9 cellular contexts compared by ENCODE assay signal in the genomic region with DNA sequence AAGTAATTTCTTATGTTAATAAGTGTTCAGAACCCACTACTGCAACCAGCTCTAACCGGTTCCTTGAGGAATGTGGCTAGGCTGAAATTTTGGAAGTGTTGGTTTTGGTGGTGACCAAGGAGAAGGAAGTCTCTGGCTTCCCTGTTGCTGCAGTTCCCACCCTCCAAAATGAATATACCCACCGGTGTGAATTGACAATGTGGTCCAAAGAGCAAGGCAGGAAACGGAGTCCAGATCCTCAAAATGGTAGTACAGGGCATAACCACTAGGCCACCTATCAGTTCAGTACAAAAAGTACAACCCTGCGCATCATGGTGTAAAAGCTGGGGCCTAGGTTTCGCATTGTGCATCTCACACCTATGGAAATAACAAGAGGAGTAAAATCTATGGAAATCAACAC. TPM values are rescaled to one million over a fixed set of nuclear protein-coding genes. Genes with fewer than 3 reads are reported as not detected.
DNase-seq lines count a peak whose midpoint lies in the region; ATAC-seq and TF ChIP-seq lines count a peak whose summit lies in the region.
"Had no signal": no experiment of that assay in that cellular context is flagged by ENCODE, and none has a peak within 500 bp of the region (broad histone marks: within the 10 kb centered on the region; RNA-seq: fewer than 3 reads in every experiment).

No MANE protein-coding gene starts in this region.

- DNase-seq in activated T-cell treated with anti-CD3 and anti-CD28 coated beads, Interleukin-2, amount 50 U/mL, for 24 hours: no peak
- DNase-seq in activated T-cell treated with anti-CD3 and anti-CD28 coated beads, Interleukin-2, amount 50 U/mL, for 1 hour: no peak
- DNase-seq in T-helper 2 cell treated with Interferon-gamma antibody and Interleukin-4, amounts not matched to agents 5 μg/mL and 100 μg/mL, for 36 hours (ENCODE audit: low spot score): no peak
- DNase-seq in fibroblast of the aortic adventitia (ENCODE audit: low read depth): no peak
- no peak for DNase-seq in stimulated activated naive CD8-positive, alpha-beta T cell treated with anti-CD3 and anti-CD28 coated beads, Interleukin-15, amount 100 ng/mL, for 72 hours
- DNase-seq in stimulated activated CD4-positive, alpha-beta T cell treated with anti-CD3 and anti-CD28 coated beads, Interleukin-15, amount 100 ng/mL, for 24 hours: no peak
- DNase-seq: NCI-H2029 treated with DMSO at 0.1 percent for 48 hours had no signal

- H3K27me3 Mint-ChIP-seq in activated T-cell treated with anti-CD3 and anti-CD28 coated beads, Interleukin-2, amount 50 U/mL, for 24 hours: no peaks in the 10 kb centered on the region
- no peaks in the 10 kb centered on the region for H3K27me3 Mint-ChIP-seq in T-helper 2 cell treated with Interferon-gamma antibody and Interleukin-4, amounts not matched to agents 5 μg/mL and 100 μg/mL, for 36 hours (ENCODE audit: low read depth)
- no peaks in the 10 kb centered on the region for H3K27me3 Mint-ChIP-seq in stimulated activated naive CD8-positive, alpha-beta T cell treated with anti-CD3 and anti-CD28 coated beads, Interleukin-15, amount 100 ng/mL, for 72 hours

- H3K4me3 Mint-ChIP-seq in activated T-cell treated with anti-CD3 and anti-CD28 coated beads, Interleukin-2, amount 50 U/mL, for 24 hours: peak overlapping the region; percentile 85
- H3K4me3 Mint-ChIP-seq in T-helper 2 cell treated with Interferon-gamma antibody and Interleukin-4, amounts not matched to agents 5 μg/mL and 100 μg/mL, for 36 hours: peak overlapping the region; percentile 93
- H3K4me3 Mint-ChIP-seq in stimulated activated naive CD8-positive, alpha-beta T cell treated with anti-CD3 and anti-CD28 coated beads, Interleukin-15, amount 100 ng/mL, for 72 hours: peak overlapping the region; percentile 85 to 99

- H3K27ac Mint-ChIP-seq in activated T-cell treated with anti-CD3 and anti-CD28 coated beads, Interleukin-2, amount 50 U/mL, for 24 hours: peak overlapping the region; percentile 92
- no peak overlapping the region for H3K27ac Mint-ChIP-seq in T-helper 2 cell treated with Interferon-gamma antibody and Interleukin-4, amounts not matched to agents 5 μg/mL and 100 μg/mL, for 36 hours
- no peak overlapping the region for H3K27ac Mint-ChIP-seq in stimulated activated naive CD8-positive, alpha-beta T cell treated with anti-CD3 and anti-CD28 coated beads, Interleukin-15, amount 100 ng/mL, for 72 hours

- peaks cover 87% of the 10 kb centered on the region for H3K36me3 Mint-ChIP-seq in activated T-cell treated with anti-CD3 and anti-CD28 coated beads, Interleukin-2, amount 50 U/mL, for 24 hours (ENCODE audit: low read depth)
- H3K36me3 Mint-ChIP-seq in T-helper 2 cell treated with Interferon-gamma antibody and Interleukin-4, amounts not matched to agents 5 μg/mL and 100 μg/mL, for 36 hours (ENCODE audit: low read depth): peaks cover 58% of the 10 kb centered on the region

- TF ChIP-seq CTCF in fibroblast of the aortic adventitia (IDR thresholded peaks at IDR 0.05; ENCODE audit: insufficient read depth, low read length): peak; percentile 24

- no peaks in the 10 kb centered on the region for H3K9me3 Mint-ChIP-seq in activated T-cell treated with anti-CD3 and anti-CD28 coated beads, Interleukin-2, amount 50 U/mL, for 24 hours
- no peaks in the 10 kb centered on the region for H3K9me3 Mint-ChIP-seq in T-helper 2 cell treated with Interferon-gamma antibody and Interleukin-4, amounts not matched to agents 5 μg/mL and 100 μg/mL, for 36 hours
- no peaks in the 10 kb centered on the region for H3K9me3 Mint-ChIP-seq in stimulated activated naive CD8-positive, alpha-beta T cell treated with anti-CD3 and anti-CD28 coated beads, Interleukin-15, amount 100 ng/mL, for 72 hours

- H3K4me1 Mint-ChIP-seq in activated T-cell treated with anti-CD3 and anti-CD28 coated beads, Interleukin-2, amount 50 U/mL, for 24 hours (ENCODE audit: low read depth): peaks cover 70% of the 10 kb centered on the region
- peaks cover 53% of the 10 kb centered on the region for H3K4me1 Mint-ChIP-seq in T-helper 2 cell treated with Interferon-gamma antibody and Interleukin-4, amounts not matched to agents 5 μg/mL and 100 μg/mL, for 36 hours (ENCODE audit: low read depth)
- peaks cover 56% of the 10 kb centered on the region for H3K4me1 Mint-ChIP-seq in stimulated activated naive CD8-positive, alpha-beta T cell treated with anti-CD3 and anti-CD28 coated beads, Interleukin-15, amount 100 ng/mL, for 72 hours

- no peak for ATAC-seq in stimulated activated naive CD8-positive, alpha-beta T cell treated with anti-CD3 and anti-CD28 coated beads, Interleukin-15, amount 100 ng/mL, for 72 hours
- ATAC-seq in HG02852 (IDR thresholded peaks at IDR 0.05; ENCODE audit: unreplicated experiment) (no peak), HG02970 (IDR thresholded peaks at IDR 0.05; ENCODE audit: low FRiP score, unreplicated experiment) (no peak)

- peak overlapping the region; percentile 69 for H3K4me3 ChIP-seq in fibroblast of the aortic adventitia (ENCODE audit: low read depth, low read length)

RNA-seq across cellular contexts. Expression of gene ADNP, which starts 2.8 kb away (rescaled TPM):
- 31.2 and 35.4 TPM in 2 replicates for total RNA-seq in fibroblast of the aortic adventitia (ENCODE audit: low replicate concordance)

RNA-seq across cellular contexts. Expression of gene DPM1, which starts 29.9 kb away (rescaled TPM):
- 52.3 and 70.8 TPM in 2 replicates for total RNA-seq in fibroblast of the aortic adventitia (ENCODE audit: low replicate concordance)

RNA-seq across cellular contexts. Expression of gene MOCS3, which starts 30.1 kb away (rescaled TPM):
- 3.8 and 7.9 TPM in 2 replicates for total RNA-seq in fibroblast of the aortic adventitia (ENCODE audit: low replicate concordance)
